8 cellular contexts compared by ENCODE assay signal in genomic region chr11:111602865-111603632, GRCh38. TPM values are rescaled to one million over a fixed set of nuclear protein-coding genes. Genes with fewer than 3 reads are reported as not detected.
DNase-seq lines count a peak whose midpoint lies in the region; ATAC-seq, FAIRE-seq and TF ChIP-seq lines count a peak whose summit lies in the region.

No MANE protein-coding gene starts in this region.

- TF ChIP-seq CTCF in progenitor cell of endocrine pancreas (IDR thresholded peaks at IDR 0.05; ENCODE audit: unreplicated experiment) = no peak

- no peaks in the 10 kb centered on the region for H3K9me3 Mint-ChIP-seq in progenitor cell of endocrine pancreas (ENCODE audit: low read depth)

- no peaks in the 10 kb centered on the region for H3K36me3 Mint-ChIP-seq in progenitor cell of endocrine pancreas (ENCODE audit: insufficient read depth)

- H3K4me3 Mint-ChIP-seq in progenitor cell of endocrine pancreas (ENCODE audit: low read depth) = peak overlapping the region; percentile 89

- H3K4me1 Mint-ChIP-seq in progenitor cell of endocrine pancreas (ENCODE audit: low read depth) = peaks cover 24% of the 10 kb centered on the region

- H3K27me3 Mint-ChIP-seq in progenitor cell of endocrine pancreas = peaks cover 4% of the 10 kb centered on the region

- no peak for ATAC-seq in GM19397 (IDR thresholded peaks at IDR 0.05; ENCODE audit: unreplicated experiment)

- FAIRE-seq in H54 (lab: Jason Lieb, UNC) = peak; percentile 15

- peak overlapping the region; percentile 95 for H3K27ac Mint-ChIP-seq in progenitor cell of endocrine pancreas

- no peak for TF ChIP-seq POLR2A in H54 (IDR thresholded peaks at IDR 0.05; ENCODE audit: low read depth, low read length)

- DNase-seq in COR-L47 (lab: John Stamatoyannopoulos, UW) (peak; percentile 50), H54 (ENCODE audit: insufficient read length, low spot score) (no peak), NCI-H748 (lab: John Stamatoyannopoulos, UW; ENCODE audit: unreplicated experiment) (peak; percentile 31), astrocyte of the hippocampus (ENCODE audit: low read depth, low spot score) (peak; percentile 55), hepatic stellate cell (ENCODE audit: low spot score) (peak; percentile 54), progenitor cell of endocrine pancreas (ENCODE audit: low spot score, unreplicated experiment) (peak; percentile 29), cortex of kidney (lab: John Stamatoyannopoulos, UW) (no peak)

RNA-seq across cellular contexts. Expression of gene SIK2, which starts 0.8 kb away (rescaled TPM):
- total RNA-seq in progenitor cell of endocrine pancreas = 43.0 and 43.7 TPM in 2 replicates

Comparison
In these comparisons a context has a peak if more than half of its experiments do, and no peak if none do; other contexts are left out.
1. DNase-seq: peak in COR-L47 (single experiment), NCI-H748 (single experiment), astrocyte of the hippocampus (single experiment), hepatic stellate cell (single experiment) and progenitor cell of endocrine pancreas (single experiment); none in H54 (single experiment) and cortex of kidney (single experiment).